Comparison of ENCODE assay signal across 1 cellular context in genomic region chr7:129041142-129041928, GRCh38.
TF ChIP-seq lines count a peak whose summit lies in the region.

No MANE protein-coding gene starts in this region.

TF ChIP-seq in H1, 55 proteins besides CTCF, POLR2A, EP300 and RAD21 (continued from another document):
- TF ChIP-seq SIN3A (conservative IDR thresholded peaks at IDR 0.05 in 1 of 2, IDR thresholded peaks at IDR 0.05 in 1 of 2; ENCODE audit: low read depth in 1 of 2, low read length in 2 of 2) (no peak), EGR1 (IDR thresholded peaks at IDR 0.05; ENCODE audit: borderline replicate concordance, low read depth, low read length) (no peak), SP2 (IDR thresholded peaks at IDR 0.05; ENCODE audit: low read length) (no peak), TBP (IDR thresholded peaks at IDR 0.05; ENCODE audit: low read depth, low read length) (no peak), SAP30 (IDR thresholded peaks at IDR 0.05; ENCODE audit: insufficient read depth, insufficient replicate concordance, low read length) (no peak)
